In the genomic region with DNA sequence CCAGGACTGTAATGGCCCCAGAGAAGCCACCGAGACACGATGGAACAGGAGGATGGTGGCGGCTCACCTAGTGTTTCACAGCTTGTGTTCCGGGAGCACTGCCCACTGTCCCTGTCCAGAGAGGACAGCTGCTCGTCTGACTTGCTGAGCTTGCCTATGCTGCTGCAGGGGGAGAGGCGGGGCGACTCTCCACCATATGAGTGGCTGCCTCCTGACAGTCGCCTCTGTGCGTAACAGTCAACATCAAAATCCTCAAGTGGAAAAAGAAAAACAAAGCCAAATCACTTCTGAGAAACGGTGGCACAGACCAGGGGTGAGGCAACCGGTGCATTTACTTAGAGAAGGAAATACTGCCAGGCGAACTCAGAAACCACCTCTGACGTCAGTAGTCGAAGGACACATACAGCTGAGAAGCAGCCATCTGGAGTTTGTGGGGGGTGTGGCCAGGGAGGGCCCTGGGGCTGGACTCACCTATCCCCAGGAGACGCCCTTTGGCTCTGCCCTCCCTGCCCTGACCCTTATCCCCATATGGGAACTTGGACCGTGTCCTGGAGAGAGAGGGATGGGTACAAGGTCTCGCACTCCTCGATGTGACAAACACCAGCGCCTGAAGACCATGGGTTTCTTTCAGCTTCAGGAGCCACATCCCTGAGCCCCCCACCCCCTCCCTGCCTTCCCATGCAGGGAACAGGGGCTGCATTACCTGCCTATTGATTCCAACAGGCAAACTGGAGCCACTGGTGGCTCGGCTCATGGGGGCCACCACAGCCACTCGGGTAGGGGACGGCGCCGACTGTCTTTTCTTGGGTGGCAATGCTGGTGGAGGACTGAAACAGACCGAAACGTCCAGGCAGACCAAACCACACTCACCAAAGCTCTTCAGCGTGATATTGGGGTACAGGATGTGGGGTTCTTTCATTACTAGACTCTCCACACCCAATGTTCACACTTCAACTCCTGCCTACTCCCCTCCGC, we compare ENCODE assay signal across 8 cellular contexts.
A peak's percentile ranks its signal among the peaks of the same experiment; 100 is the strongest.
DNase-seq lines count a peak whose midpoint lies in the region; ATAC-seq lines count a peak whose summit lies in the region.

No MANE protein-coding gene starts in this region.

- H4K20me1 ChIP-seq in BLaER1: peaks cover 79% of the 10 kb centered on the region

- H3K27ac ChIP-seq in BLaER1: peak overlapping the region; percentile 55

- H3K9ac ChIP-seq in BLaER1: peak overlapping the region; percentile 23; the same call in 1 of the 2 replicates

- DNase-seq in activated CD8-positive, alpha-beta memory T cell treated with anti-CD3 and anti-CD28 coated beads for 4 hours (ENCODE audit: low read depth in 2 of 2): peak; percentile 36 to 45
- DNase-seq in germinal center (ENCODE audit: low spot score) (peak; percentile 65), NCI-H526 treated with DMSO at 0.1 percent for 48 hours (lab: John Stamatoyannopoulos, UW) (no peak), medulla oblongata (ENCODE audit: extremely low spot score) (no peak), SK-N-DZ (ENCODE audit: low spot score) (no peak)
- DNase-seq in stimulated activated CD4-positive, alpha-beta T cell treated with anti-CD3 and anti-CD28 coated beads, Interleukin-2, amount 100 ng/mL, for 4 hours (ENCODE audit: low read depth): peak; percentile 31

- H3K36me3 ChIP-seq in BLaER1: peaks cover 89% of the 10 kb centered on the region

- peak; percentile 67 for ATAC-seq in HG02798 (IDR thresholded peaks at IDR 0.05; ENCODE audit: poor library complexity, unreplicated experiment)

- H3K9me3 ChIP-seq in BLaER1: no peaks in the 10 kb centered on the region

- no peak overlapping the region for H3K4me3 ChIP-seq in BLaER1

- H3K4me1 ChIP-seq in BLaER1: peaks cover 75% of the 10 kb centered on the region

- peak overlapping the region; percentile 44 for H3K4me2 ChIP-seq in BLaER1

- no peaks in the 10 kb centered on the region for H3K27me3 ChIP-seq in BLaER1

Comparison
In these comparisons a context has a peak if more than half of its experiments do, and no peak if none do; other contexts are left out.
1. DNase-seq: peak in activated CD8-positive, alpha-beta memory T cell treated with anti-CD3 and anti-CD28 coated beads for 4 hours (2 of 2), germinal center (single experiment) and stimulated activated CD4-positive, alpha-beta T cell treated with anti-CD3 and anti-CD28 coated beads, Interleukin-2, amount 100 ng/mL, for 4 hours (single experiment); none in NCI-H526 treated with DMSO at 0.1 percent for 48 hours (single experiment), medulla oblongata (single experiment) and SK-N-DZ (single experiment).